ENCODE assay signal across 1 cellular context in genomic region chr1:84690397-84691138, GRCh38.
A peak's percentile ranks its signal among the peaks of the same experiment; 100 is the strongest.
TF ChIP-seq lines count a peak whose summit lies in the region.

Gene SSX2IP, minus strand, starts transcription at chr1:84690461. Its CDS starts 19,242 bp downstream, at chr1:84671219.

TF ChIP-seq in K562, 482 proteins besides CTCF, POLR2A, EP300 and RAD21 (continued from another document and continues in another):
- TF ChIP-seq HES1 (IDR thresholded peaks at IDR 0.05; ENCODE audit: low read depth) (peak; percentile 63; the same call in 1 of the 2 replicates), MYNN (IDR thresholded peaks at IDR 0.05) (no peak), MYNN (CRISPR knock-in tag; IDR thresholded peaks at IDR 0.05) (no peak), SIRT6 (IDR thresholded peaks at IDR 0.05; ENCODE audit: low read depth, low read length) (no peak), ZNF512 (tag; IDR thresholded peaks at IDR 0.05) (no peak), DIDO1 (tag; IDR thresholded peaks at IDR 0.05; ENCODE audit: low read depth) (no peak), SIN3A (IDR thresholded peaks at IDR 0.05; ENCODE audit: borderline replicate concordance in 2 of 2, control insufficient read depth in 1 of 2, low read depth in 2 of 2, low read length in 2 of 2) (no peak), CBX1 (IDR thresholded peaks at IDR 0.05; ENCODE audit: low read depth) (0 out of 2 replicates have a peak, but pooled peaks have one; percentile 3), L3MBTL2 (IDR thresholded peaks at IDR 0.05) (peak; percentile 74), ETS2 (tag; IDR thresholded peaks at IDR 0.05; ENCODE audit: borderline replicate concordance, poor library complexity, severe bottlenecking) (no peak), CXXC5 (CRISPR knock-in tag; IDR thresholded peaks at IDR 0.05) (peak; percentile 97), ZNF436 (CRISPR knock-in tag; IDR thresholded peaks at IDR 0.05) (no peak), IRF9 (tag; IDR thresholded peaks at IDR 0.05) (no peak), STAT5A (IDR thresholded peaks at IDR 0.05; ENCODE audit: borderline replicate concordance, low read length) (no peak), ZNF274 (IDR thresholded peaks at IDR 0.05; ENCODE audit: borderline replicate concordance, low read depth, low read length) (no peak), SMARCA5 (IDR thresholded peaks at IDR 0.05) (no peak), HSF4 (CRISPR knock-in tag; IDR thresholded peaks at IDR 0.05; ENCODE audit: borderline replicate concordance) (no peak), ZNF239 (CRISPR knock-in tag; IDR thresholded peaks at IDR 0.05) (no peak), COPS2 (conservative IDR thresholded peaks at IDR 0.05) (no peak), ZBTB7A (IDR thresholded peaks at IDR 0.05; ENCODE audit: borderline replicate concordance, control insufficient read depth, low read depth, low read length) (peak; percentile 39; the same call in 1 of the 2 replicates), MGA (IDR thresholded peaks at IDR 0.05) (peak; percentile 66), DMBX1 (CRISPR knock-in tag; IDR thresholded peaks at IDR 0.05; ENCODE audit: borderline replicate concordance) (no peak), ZNF407 (IDR thresholded peaks at IDR 0.05; ENCODE audit: low read depth) (no peak), ARID3B (CRISPR knock-in tag; IDR thresholded peaks at IDR 0.05; ENCODE audit: borderline replicate concordance) (no peak), MEF2A (IDR thresholded peaks at IDR 0.05; ENCODE audit: control insufficient read depth, low read depth, low read length) (no peak), MAFF (IDR thresholded peaks at IDR 0.05; ENCODE audit: low read length) (no peak), SMARCC2 (IDR thresholded peaks at IDR 0.05; ENCODE audit: low read depth) (no peak), CTCFL (IDR thresholded peaks at IDR 0.05; ENCODE audit: borderline replicate concordance, insufficient read depth, low read depth, low read length, poor library complexity, severe bottlenecking) (no peak)
